ENCODE assay signal across 24 cellular contexts in the genomic region with DNA sequence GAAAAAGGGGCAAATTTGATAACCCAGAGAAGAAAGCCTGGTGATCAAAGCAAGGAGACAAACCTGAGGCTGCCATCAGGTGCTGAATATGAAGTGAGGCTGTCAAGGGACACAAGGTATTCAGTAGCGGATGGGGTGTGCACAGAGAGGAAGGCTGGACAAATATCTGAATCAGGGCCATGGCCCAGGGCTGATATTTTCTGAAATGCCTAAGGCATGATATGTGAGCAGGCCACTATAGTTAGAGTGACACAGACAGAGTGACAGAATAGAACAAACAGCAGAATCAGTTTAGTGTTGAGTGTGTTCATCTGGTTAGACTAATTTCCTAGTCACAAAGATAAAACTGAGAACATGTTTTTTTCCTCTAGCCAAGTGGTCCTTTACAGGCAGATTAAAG. TPM values are rescaled to one million over a fixed set of nuclear protein-coding genes. Genes with fewer than 3 reads are reported as not detected.
DNase-seq lines count a peak whose midpoint lies in the region; ATAC-seq and TF ChIP-seq lines count a peak whose summit lies in the region.
"Had no signal": no experiment of that assay in that cellular context is flagged by ENCODE, and none has a peak within 500 bp of the region (broad histone marks: within the 10 kb centered on the region; RNA-seq: fewer than 3 reads in every experiment).

No MANE protein-coding gene starts in this region.

- no peaks in the 10 kb centered on the region for H3K9me3 Mint-ChIP-seq in MCF 10A (ENCODE audit: unreplicated experiment)
- H3K9me3 Mint-ChIP-seq in activated naive CD4-positive, alpha-beta T cell treated with anti-CD3 and anti-CD28 coated beads for 36 hours, result no peaks in the 10 kb centered on the region
- H3K9me3 Mint-ChIP-seq: activated CD8-positive, alpha-beta T cell treated with anti-CD3 and anti-CD28 coated beads for 36 hours; CD4-positive, alpha-beta T cell had no signal

- H3K36me3 Mint-ChIP-seq in MCF 10A (ENCODE audit: insufficient read depth, unreplicated experiment), result no peaks in the 10 kb centered on the region
- no peaks in the 10 kb centered on the region for H3K36me3 Mint-ChIP-seq in activated naive CD4-positive, alpha-beta T cell treated with anti-CD3 and anti-CD28 coated beads for 36 hours (ENCODE audit: low read depth)
- H3K36me3 Mint-ChIP-seq: activated naive CD8-positive, alpha-beta T cell; IgD-negative memory B cell had no signal

- no peaks in the 10 kb centered on the region for H3K4me1 ChIP-seq in breast epithelium
- peaks cover 0 to 12% (median 11%) of the 10 kb centered on the region in 3 donors for H3K4me1 ChIP-seq in esophagus squamous epithelium
- peaks cover 2% of the 10 kb centered on the region for H3K4me1 ChIP-seq in mesenchymal stem cell (ENCODE audit: control insufficient read depth, insufficient read depth, low read depth, low read length)

- peaks cover 24% of the 10 kb centered on the region for H3K4me1 Mint-ChIP-seq in MCF 10A (ENCODE audit: insufficient read depth, unreplicated experiment)
- H3K4me1 Mint-ChIP-seq in activated naive CD4-positive, alpha-beta T cell treated with anti-CD3 and anti-CD28 coated beads for 36 hours (ENCODE audit: low read depth), result no peaks in the 10 kb centered on the region
- H3K4me1 Mint-ChIP-seq: T-helper 17 cell, WTC11 had no signal

- H2BK5ac ChIP-seq in mesenchymal stem cell (ENCODE audit: low read depth, low read length, poor library complexity, severe bottlenecking), result no peak overlapping the region

- no peak overlapping the region for H3K14ac ChIP-seq in mesenchymal stem cell (ENCODE audit: low read length in 2 of 2)

- intact Hi-C loops in MCF 10A (cut with micrococcal nuclease), result no loop called here
- intact Hi-C loops in breast epithelium (cut with DNase I; ENCODE audit: low total_unique reads), result no loop called here
- intact Hi-C loops in esophagus squamous epithelium (cut with DNase I), result no loop called here
- intact Hi-C loops in activated naive CD4-positive, alpha-beta T cell treated with anti-CD3 and anti-CD28 coated beads for 36 hours (cut with micrococcal nuclease), result no loop called here

- H3K79me1 ChIP-seq in mesenchymal stem cell (replicated peaks; ENCODE audit: low read length, poor library complexity, severe bottlenecking), result no peaks in the 10 kb centered on the region

- H2BK120ac ChIP-seq in mesenchymal stem cell (ENCODE audit: low read depth, low read length), result no peak overlapping the region

- H2BK15ac ChIP-seq in mesenchymal stem cell (ENCODE audit: low read depth, poor library complexity, severe bottlenecking), result no peak overlapping the region

- peak overlapping the region; percentile 20 for H3K27ac Mint-ChIP-seq in MCF 10A (ENCODE audit: low read depth, unreplicated experiment)
- H3K27ac Mint-ChIP-seq in activated naive CD4-positive, alpha-beta T cell treated with anti-CD3 and anti-CD28 coated beads for 36 hours, result no peak overlapping the region
- H3K27ac Mint-ChIP-seq: activated CD8-positive, alpha-beta T cell treated with anti-CD3 and anti-CD28 coated beads for 36 hours; activated naive CD8-positive, alpha-beta T cell; CD4-positive, alpha-beta T cell; IgD-negative memory B cell; T-helper 17 cell; WTC11 had no signal

- H3K23ac ChIP-seq in mesenchymal stem cell (ENCODE audit: low read length in 2 of 2), result no peak overlapping the region

- peak overlapping the region; percentile 81 for H2AFZ ChIP-seq in mesenchymal stem cell (ENCODE audit: low read depth, low read length)

- no TSS peak for BruUV-seq in MCF 10A (replicated peaks; lab: Mats Ljungman, UMichigan)

- H3K4ac ChIP-seq in mesenchymal stem cell (ENCODE audit: low read depth in 1 of 2, low read length in 2 of 2), result no peak overlapping the region

- no peak overlapping the region for H4K8ac ChIP-seq in mesenchymal stem cell (ENCODE audit: low read length)

- peak overlapping the region; percentile 85 for H2AK5ac ChIP-seq in mesenchymal stem cell (ENCODE audit: low read length, severe bottlenecking)

- H3K4me2 ChIP-seq in mesenchymal stem cell (ENCODE audit: low read length, poor library complexity, severe bottlenecking), result no peak overlapping the region

- no peak for TF ChIP-seq POLR2A in breast epithelium (IDR thresholded peaks at IDR 0.05)
- TF ChIP-seq POLR2A in esophagus squamous epithelium (IDR thresholded peaks at IDR 0.05), result no peak

- 75 to 89% methylated on average over 1 of the region's 1 CpG for WGBS in esophagus squamous epithelium, 2 donors
- WGBS in mesenchymal stem cell, result 100% methylated on average over 1 of the region's 1 CpG

- H3K27me3 ChIP-seq in breast epithelium (no peaks in the 10 kb centered on the region), esophagus squamous epithelium (no peaks in the 10 kb centered on the region), mesenchymal stem cell (ENCODE audit: control insufficient read depth in 1 of 2, insufficient read depth in 1 of 2, low read length in 2 of 2) (no peaks in the 10 kb centered on the region)
- H3K27me3 ChIP-seq: ovary, testis had no signal

- POLR2A ChIA-PET in MCF 10A (lab: Yijun Ruan, JAX), result interaction anchor here (0.7 to 2.6 kb wide), 3 partner anchors 19 to 69 kb away, joined by 3 to 8 read pairs (median 3); partner anchors contain the start of gene XPR1

- H4K91ac ChIP-seq in mesenchymal stem cell (ENCODE audit: low read length), result no peak overlapping the region

- ATAC-seq in HG03025 (IDR thresholded peaks at IDR 0.05; ENCODE audit: low FRiP score, unreplicated experiment) (no peak), omental fat pad (ENCODE audit: low FRiP score) (no peak)
- ATAC-seq: activated CD8-positive, alpha-beta T cell treated with anti-CD3 and anti-CD28 coated beads for 36 hours; T-helper 17 cell had no signal

- no peak overlapping the region for H3K18ac ChIP-seq in mesenchymal stem cell (ENCODE audit: low read depth in 1 of 2, low read length in 2 of 2)

- no peak overlapping the region for H3K4me3 ChIP-seq in breast epithelium
- H3K4me3 ChIP-seq in esophagus squamous epithelium, result no peak overlapping the region
- H3K4me3 ChIP-seq in mesenchymal stem cell (ENCODE audit: insufficient read depth in 1 of 2, low read depth in 1 of 2, low read length in 2 of 2), result no peak overlapping the region
- H3K4me3 ChIP-seq: ovary, skin epidermis, testis had no signal

- no peaks in the 10 kb centered on the region for H3K27me3 Mint-ChIP-seq in MCF 10A (ENCODE audit: insufficient read depth, unreplicated experiment)
- peaks cover 4% of the 10 kb centered on the region for H3K27me3 Mint-ChIP-seq in activated naive CD4-positive, alpha-beta T cell treated with anti-CD3 and anti-CD28 coated beads for 36 hours (ENCODE audit: low read depth)

- H3K36me3 ChIP-seq in breast epithelium (no peaks in the 10 kb centered on the region), esophagus squamous epithelium (no peaks in the 10 kb centered on the region), mesenchymal stem cell (ENCODE audit: control insufficient read depth in 1 of 2, insufficient read depth in 2 of 2, low read depth in 1 of 2, low read length in 2 of 2) (no peaks in the 10 kb centered on the region)
- H3K36me3 ChIP-seq: ovary had no signal

- DNase-seq in MCF 10A (ENCODE audit: unreplicated experiment), result no peak
- no peak for DNase-seq in breast epithelium (ENCODE audit: low spot score in 2 of 2)
- DNase-seq in esophagus squamous epithelium (lab: John Stamatoyannopoulos, UW), result no peak
- DNase-seq in mesenchymal stem cell, result no peak
- no peak for DNase-seq in T1000 (lab: John Stamatoyannopoulos, UW)
- DNase-seq in omental fat pad (ENCODE audit: low spot score), result no peak
- no peak for DNase-seq in activated naive CD4-positive, alpha-beta T cell treated with anti-CD3 and anti-CD28 coated beads for 36 hours
- DNase-seq: activated CD8-positive, alpha-beta T cell treated with anti-CD3 and anti-CD28 coated beads for 36 hours; activated T-cell treated with anti-CD3 and anti-CD28 coated beads, Interleukin-2, amount 50 U/mL, for 48 hours; caudate nucleus; CD4-positive, alpha-beta T cell; effector CD8-positive, alpha-beta T cell; NCI-H2029 treated with DMSO at 0.1 percent for 48 hours; ovary; T-helper 17 cell; testis had no signal

- H3K27ac ChIP-seq in breast epithelium, result no peak overlapping the region
- peak overlapping the region in 3 of 4 donors; percentile 35 to 62 (median 37) for H3K27ac ChIP-seq in esophagus squamous epithelium
- peak overlapping the region; percentile 54 for H3K27ac ChIP-seq in mesenchymal stem cell (ENCODE audit: low read length, poor library complexity, severe bottlenecking)
- H3K27ac ChIP-seq: ovary, testis had no signal

- H3K4me3 Mint-ChIP-seq in MCF 10A (ENCODE audit: unreplicated experiment), result no peak overlapping the region
- H3K4me3 Mint-ChIP-seq in activated naive CD4-positive, alpha-beta T cell treated with anti-CD3 and anti-CD28 coated beads for 36 hours, result no peak overlapping the region
- H3K4me3 Mint-ChIP-seq: activated CD8-positive, alpha-beta T cell treated with anti-CD3 and anti-CD28 coated beads for 36 hours; activated naive CD8-positive, alpha-beta T cell; CD4-positive, alpha-beta T cell; IgD-negative memory B cell; T-helper 17 cell; WTC11 had no signal

- H3K9me3 ChIP-seq in breast epithelium, result no peaks in the 10 kb centered on the region
- H3K9me3 ChIP-seq in esophagus squamous epithelium, result no peaks in the 10 kb centered on the region
- H3K9me3 ChIP-seq in mesenchymal stem cell (ENCODE audit: control insufficient read depth, low read length), result no peaks in the 10 kb centered on the region
- H3K9me3 ChIP-seq: ovary, testis had no signal

- no peak overlapping the region for H2BK12ac ChIP-seq in mesenchymal stem cell (ENCODE audit: low read length in 2 of 2)

- peak overlapping the region; percentile 50 for H3K9ac ChIP-seq in mesenchymal stem cell (ENCODE audit: low read length)

- CTCF ChIA-PET in MCF 10A (lab: Yijun Ruan, JAX), result interaction anchor here (0.6 to 1.3 kb wide), 6 partner anchors 12 to 309 kb away, joined by 3 to 5 read pairs (median 4); no protein-coding TSS in a partner anchor
- CTCF ChIA-PET in activated naive CD4-positive, alpha-beta T cell treated with anti-CD3 and anti-CD28 coated beads for 36 hours (lab: Charles Lee), result no interaction called here

- TF ChIP-seq CTCF in MCF 10A (IDR thresholded peaks at IDR 0.05; ENCODE audit: unreplicated experiment), result no peak
- no peak for TF ChIP-seq CTCF in breast epithelium (IDR thresholded peaks at IDR 0.05)
- no peak for TF ChIP-seq CTCF in esophagus squamous epithelium (IDR thresholded peaks at IDR 0.05)
- TF ChIP-seq CTCF in omental fat pad (IDR thresholded peaks at IDR 0.05), result no peak

RNA-seq across cellular contexts. Expression of gene OVAAL, which starts 3.8 kb away (rescaled TPM):
- not detected in 2 replicates for total RNA-seq in MCF 10A (2022)
- not detected for total RNA-seq in breast epithelium
- total RNA-seq in esophagus squamous epithelium, result not detected
- polyA plus RNA-seq in mesenchymal stem cell (2013, experiment 1 of 2), result not detected
- not detected for polyA plus RNA-seq in mesenchymal stem cell (2013, experiment 2 of 2)
- total RNA-seq in omental fat pad, result not detected
- total RNA-seq in activated naive CD4-positive, alpha-beta T cell treated with anti-CD3 and anti-CD28 coated beads for 36 hours, result not detected
- total RNA-seq: A172; activated CD8-positive, alpha-beta T cell treated with anti-CD3 and anti-CD28 coated beads for 36 hours; CD4-positive, alpha-beta T cell; left colon; NCI-H460; ovary; T-helper 17 cell; testis; WTC11 had no signal
- polyA plus RNA-seq: IgD-negative memory B cell, ovary had no signal

Comparison
In these comparisons a context has a peak if more than half of its experiments do, and no peak if none do; other contexts are left out.
1. H3K27ac ChIP-seq: peak in esophagus squamous epithelium (3 of 4) and mesenchymal stem cell (single experiment); none in breast epithelium (0 of 2).